16 cellular contexts compared by ENCODE assay signal in the genomic region with DNA sequence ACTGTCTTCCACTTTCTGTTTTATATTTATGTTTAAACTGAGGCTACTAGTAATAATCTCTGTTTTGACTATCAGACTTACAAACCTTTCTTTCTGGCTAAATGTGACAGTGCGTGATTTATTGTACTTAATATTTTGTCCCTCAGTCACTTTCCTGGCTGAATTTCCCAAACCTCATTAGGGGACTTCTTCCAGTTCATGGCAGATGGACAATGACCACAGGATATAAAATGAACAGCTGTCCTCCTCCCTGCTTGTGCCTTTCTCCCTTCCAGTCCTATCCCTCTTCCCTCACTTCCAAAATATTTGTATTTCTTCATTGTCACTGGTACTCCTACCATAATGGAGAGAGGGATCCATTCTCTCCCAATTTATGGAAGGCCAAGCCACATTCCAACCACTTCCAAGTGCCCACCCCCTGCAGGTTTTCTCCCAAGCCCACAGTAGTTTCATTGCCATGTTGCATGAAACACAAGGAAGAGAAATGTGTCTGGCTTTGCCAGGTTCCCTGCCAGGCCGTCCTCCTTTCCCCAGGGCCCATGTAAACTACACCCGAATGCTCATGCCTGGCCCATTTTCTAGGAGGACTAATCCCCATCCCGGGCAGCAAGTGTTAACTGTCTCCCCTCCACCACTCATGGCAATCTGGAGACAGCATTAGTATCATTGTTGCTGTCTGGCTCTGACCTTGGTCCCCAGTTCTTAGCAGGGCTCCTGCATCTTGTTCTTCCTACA.
DNase-seq lines count a peak whose midpoint lies in the region; ATAC-seq, FAIRE-seq and TF ChIP-seq lines count a peak whose summit lies in the region.
"Had no signal": no experiment of that assay in that cellular context is flagged by ENCODE, and none has a peak within 500 bp of the region (broad histone marks: within the 10 kb centered on the region; RNA-seq: fewer than 3 reads in every experiment).

No MANE protein-coding gene starts in this region.

- no peaks in the 10 kb centered on the region for H3K9me3 Mint-ChIP-seq in Calu3 (ENCODE audit: low read depth, unreplicated experiment)
- no peaks in the 10 kb centered on the region for H3K9me3 Mint-ChIP-seq in H9
- no peaks in the 10 kb centered on the region for H3K9me3 Mint-ChIP-seq in activated CD4-positive, alpha-beta T cell treated with anti-CD3 and anti-CD28 coated beads for 36 hours (ENCODE audit: low read depth)

- no CpG with 5 or more reads among the region's 4 CpGs for WGBS in H9 (ENCODE audit: extremely low coverage, insufficient read length, low lambda C conversion rate)
- 80 to 87% (median 86%) methylated on average over 4 of the region's 4 CpGs for WGBS in small intestine, 3 donors

- H3K4me3 ChIP-seq in neural cell (ENCODE audit: low read length) (no peak overlapping the region), small intestine (ENCODE audit: low read depth in 1 of 2, low read length in 2 of 2) (no peak overlapping the region)

- no peak for TF ChIP-seq RAD21 in neural cell (conservative IDR thresholded peaks at IDR 0.05)

- no peak overlapping the region for H3T11ph ChIP-seq in H9 (ENCODE audit: low read length)

- no peaks in the 10 kb centered on the region for H3K23me2 ChIP-seq in H9 (ENCODE audit: insufficient read length, low read depth, low read length, poor library complexity, severe bottlenecking)

- H3K36me3 Mint-ChIP-seq in Calu3 (ENCODE audit: insufficient read depth, unreplicated experiment) (no peaks in the 10 kb centered on the region), H9 (ENCODE audit: insufficient read depth in 1 of 3, low read depth in 3 of 3) (no peaks in the 10 kb centered on the region)
- H3K36me3 Mint-ChIP-seq in activated CD4-positive, alpha-beta T cell treated with anti-CD3 and anti-CD28 coated beads for 36 hours (ENCODE audit: low read depth): no peaks in the 10 kb centered on the region

- FAIRE-seq in small intestine (lab: Jason Lieb, UNC): no peak

- H3K79me2 ChIP-seq in H9 (ENCODE audit: insufficient read depth, low read length) (no peaks in the 10 kb centered on the region), neural cell (replicated peaks; ENCODE audit: insufficient read depth, low read length) (no peaks in the 10 kb centered on the region)

- H3K4ac ChIP-seq in H9 (ENCODE audit: low read depth, low read length): no peak overlapping the region

- CTCF ChIA-PET in Calu3 (lab: Charles Lee): no interaction called here
- CTCF ChIA-PET in activated CD4-positive, alpha-beta T cell treated with anti-CD3 and anti-CD28 coated beads for 36 hours (lab: Charles Lee): no interaction called here

- H3K79me1 ChIP-seq in H9 (ENCODE audit: insufficient read depth, low read depth, low read length, poor library complexity, severe bottlenecking): no peaks in the 10 kb centered on the region

- H3F3A ChIP-seq in neural cell (ENCODE audit: insufficient read depth, low read length, poor library complexity, severe bottlenecking): no peaks in the 10 kb centered on the region

- no peak overlapping the region for H4K91ac ChIP-seq in H9 (ENCODE audit: insufficient read length, low read depth, low read length)

- intact Hi-C loops in Calu3 (cut with micrococcal nuclease; ENCODE audit: unreplicated experiment) (loop anchor here (10.0 kb wide), 1 partner anchor 81 kb away; no protein-coding TSS in a partner anchor), head of caudate nucleus (cut with DNase I) (no loop called here)
- intact Hi-C loops in activated CD4-positive, alpha-beta T cell treated with anti-CD3 and anti-CD28 coated beads for 36 hours (cut with DNase I, micrococcal nuclease): no loop called here

- no peak overlapping the region for H4K5ac ChIP-seq in H9 (ENCODE audit: insufficient read length, low read depth, low read length)

- no peak for DNase-seq in Calu3
- no peak for DNase-seq in H9
- DNase-seq in SK-N-DZ (ENCODE audit: low spot score): peak; percentile 21
- DNase-seq in small intestine: no peak
- no peak for DNase-seq in activated CD4-positive, alpha-beta T cell treated with anti-CD3 and anti-CD28 coated beads for 36 hours
- no peak for DNase-seq in head of caudate nucleus
- DNase-seq: ACHN, AML-193, COR-L47, DMS53, H7, NCI-H1436, NCI-H2029 treated with DMSO at 0.1 percent for 48 hours, SHP77 treated with DMSO at 0.1 percent for 48 hours, SW 1271 had no signal

- H3K27me3 ChIP-seq in H9 (ENCODE audit: insufficient read depth, low read length): no peaks in the 10 kb centered on the region
- H3K27me3 ChIP-seq in neural cell (ENCODE audit: insufficient read depth, low read depth, low read length): no peaks in the 10 kb centered on the region
- H3K27me3 ChIP-seq in small intestine (ENCODE audit: control insufficient read depth in 2 of 2, insufficient read depth in 2 of 2, low read length in 2 of 2): peaks cover 0 to 2% of the 10 kb centered on the region in 2 donors

- no TSS peak for BruUV-seq in Calu3 (replicated peaks; lab: Mats Ljungman, UMichigan)

- H3K36me3 ChIP-seq in neural cell (ENCODE audit: insufficient read depth, low read length): no peaks in the 10 kb centered on the region
- H3K36me3 ChIP-seq in small intestine (ENCODE audit: control insufficient read depth in 2 of 2, insufficient read depth in 2 of 2, low read length in 2 of 2): no peaks in the 10 kb centered on the region

- peaks cover 8% of the 10 kb centered on the region for H3K4me1 Mint-ChIP-seq in Calu3 (ENCODE audit: low read depth, unreplicated experiment)
- H3K4me1 Mint-ChIP-seq in H9: no peaks in the 10 kb centered on the region
- H3K4me1 Mint-ChIP-seq in activated CD4-positive, alpha-beta T cell treated with anti-CD3 and anti-CD28 coated beads for 36 hours: no peaks in the 10 kb centered on the region

- H3K9me2 ChIP-seq in neural cell (ENCODE audit: insufficient read depth, low read length): no peaks in the 10 kb centered on the region

- no peak for TF ChIP-seq EP300 in neural cell (conservative IDR thresholded peaks at IDR 0.05; ENCODE audit: poor library complexity, severe bottlenecking)

- H4K20me1 ChIP-seq in H9 (ENCODE audit: control insufficient read depth, insufficient read depth, insufficient read length) (no peaks in the 10 kb centered on the region), neural cell (ENCODE audit: insufficient read depth) (no peaks in the 10 kb centered on the region)

- H2BK15ac ChIP-seq in H9 (ENCODE audit: low read depth, low read length): no peak overlapping the region

- H3K4me2 ChIP-seq in H9 (ENCODE audit: insufficient read depth, insufficient read length, low read length): no peak overlapping the region
- no peak overlapping the region for H3K4me2 ChIP-seq in neural cell (ENCODE audit: low read length)

- no peak overlapping the region for H2AFZ ChIP-seq in H9 (ENCODE audit: low read length)
- H2AFZ ChIP-seq in neural cell (ENCODE audit: low read depth, low read length): no peak overlapping the region

- H3K9ac ChIP-seq in H9 (ENCODE audit: extremely low read depth, insufficient read length, low read length): no peak overlapping the region
- H3K9ac ChIP-seq in neural cell (ENCODE audit: low read length): no peak overlapping the region

- H4K8ac ChIP-seq in H9 (replicated peaks; ENCODE audit: insufficient read length, low read depth, low read length): no peak overlapping the region

- H3K9me3 ChIP-seq in H9 (ENCODE audit: control insufficient read depth, low read depth, low read length) (no peaks in the 10 kb centered on the region), neural cell (ENCODE audit: low read length) (no peaks in the 10 kb centered on the region), small intestine (ENCODE audit: control insufficient read depth, low read depth) (no peaks in the 10 kb centered on the region)

- no peaks in the 10 kb centered on the region for H3K4me1 ChIP-seq in H9 (ENCODE audit: insufficient read depth, low read length)
- H3K4me1 ChIP-seq in small intestine (ENCODE audit: control insufficient read depth in 2 of 2, insufficient read depth in 1 of 2, low read depth in 1 of 2, low read length in 1 of 2): no peaks in the 10 kb centered on the region

- H3K27me3 Mint-ChIP-seq in Calu3 (ENCODE audit: unreplicated experiment): no peaks in the 10 kb centered on the region
- no peaks in the 10 kb centered on the region; the same call in none of the 2 replicates for H3K27me3 Mint-ChIP-seq in H9 (ENCODE audit: low read depth)
- peaks cover 9% of the 10 kb centered on the region for H3K27me3 Mint-ChIP-seq in activated CD4-positive, alpha-beta T cell treated with anti-CD3 and anti-CD28 coated beads for 36 hours

- H2BK5ac ChIP-seq in H9 (ENCODE audit: insufficient read length, low read length): no peak overlapping the region

- H3K56ac ChIP-seq in H9 (ENCODE audit: insufficient read length, low read depth, low read length): no peak overlapping the region

- H3K23ac ChIP-seq in H9 (ENCODE audit: insufficient read length, low read depth, low read length): no peak overlapping the region

- TF ChIP-seq CTCF in Calu3 (IDR thresholded peaks at IDR 0.05; ENCODE audit: unreplicated experiment) (no peak), H9 (conservative IDR thresholded peaks at IDR 0.05) (no peak), neural cell (IDR thresholded peaks at IDR 0.05; ENCODE audit: poor library complexity, severe bottlenecking) (no peak)

- ATAC-seq in activated CD4-positive, alpha-beta T cell treated with anti-CD3 and anti-CD28 coated beads for 36 hours: no peak

- H3K4me3 Mint-ChIP-seq in Calu3 (ENCODE audit: low read depth, unreplicated experiment): no peak overlapping the region
- no peak overlapping the region for H3K4me3 Mint-ChIP-seq in H9
- no peak overlapping the region for H3K4me3 Mint-ChIP-seq in activated CD4-positive, alpha-beta T cell treated with anti-CD3 and anti-CD28 coated beads for 36 hours

- no peak overlapping the region for H3K27ac ChIP-seq in H9 (ENCODE audit: insufficient read length, low read depth, low read length)
- H3K27ac ChIP-seq in neural cell (ENCODE audit: low read length): peak overlapping the region; percentile 8
- no peak overlapping the region for H3K27ac ChIP-seq in small intestine (ENCODE audit: low read depth in 1 of 2, low read length in 1 of 2)

- no peak overlapping the region for H2BK12ac ChIP-seq in H9 (ENCODE audit: insufficient read length, low read depth, low read length)

- H3K18ac ChIP-seq in H9 (ENCODE audit: insufficient read length, low read depth, low read length): no peak overlapping the region

- peak overlapping the region; percentile 20 for H3K27ac Mint-ChIP-seq in Calu3 (ENCODE audit: unreplicated experiment)
- H3K27ac Mint-ChIP-seq in H9: peak overlapping the region in 1 of 3 experiments; percentile 78; a peak in 1 of 7 replicates
- no peak overlapping the region for H3K27ac Mint-ChIP-seq in activated CD4-positive, alpha-beta T cell treated with anti-CD3 and anti-CD28 coated beads for 36 hours

- H3K14ac ChIP-seq in H9 (ENCODE audit: insufficient read depth, low read length): 0 out of 2 replicates have a peak overlapping the region, but pooled peaks have one; percentile 31

- POLR2A ChIA-PET in activated CD4-positive, alpha-beta T cell treated with anti-CD3 and anti-CD28 coated beads for 36 hours (lab: Charles Lee): no interaction called here

- no peak overlapping the region for H2AK5ac ChIP-seq in H9 (ENCODE audit: insufficient read length, low read length)

- no peak overlapping the region for H2BK120ac ChIP-seq in H9 (ENCODE audit: low read depth, low read length, poor library complexity, severe bottlenecking)

- H2BK20ac ChIP-seq in H9 (ENCODE audit: low read depth, low read length, poor library complexity, severe bottlenecking): no peak overlapping the region
